9 cellular contexts compared by ENCODE assay signal in genomic region chr3:171770689-171771620, GRCh38. TPM values are rescaled to one million over a fixed set of nuclear protein-coding genes. Genes with fewer than 3 reads are reported as not detected.
DNase-seq lines count a peak whose midpoint lies in the region; ATAC-seq and TF ChIP-seq lines count a peak whose summit lies in the region.
"Had no signal": no experiment of that assay in that cellular context is flagged by ENCODE, and none has a peak within 500 bp of the region (broad histone marks: within the 10 kb centered on the region; RNA-seq: fewer than 3 reads in every experiment).

No MANE protein-coding gene starts in this region.

- H3K36me3 Mint-ChIP-seq in activated T-helper 17 cell treated with anti-CD3 and anti-CD28 coated beads, Interleukin-2, amount 50 U/mL, for 72 hours (ENCODE audit: low read depth) = no peaks in the 10 kb centered on the region

- H3K9me3 ChIP-seq in OCI-LY3 (ENCODE audit: insufficient read depth, low read length) (no peaks in the 10 kb centered on the region), muscle layer of colon (ENCODE audit: low read length) (no peaks in the 10 kb centered on the region), OCI-LY7 (ENCODE audit: low read length) (no peaks in the 10 kb centered on the region)

- H3K27me3 Mint-ChIP-seq in activated T-helper 17 cell treated with anti-CD3 and anti-CD28 coated beads, Interleukin-2, amount 50 U/mL, for 72 hours = no peaks in the 10 kb centered on the region

- H2AFZ ChIP-seq in OCI-LY3 (ENCODE audit: low read depth, low read length) (0 out of 2 replicates have a peak overlapping the region, but pooled peaks have one; percentile 31), OCI-LY7 (ENCODE audit: low read length) (no peak overlapping the region)

- POLR2A ChIA-PET in OCI-LY7 (lab: Charles Lee) = interaction anchor here (1.9 to 2.0 kb wide), 2 partner anchors 18 to 67 kb away, joined by 4 to 9 read pairs; no protein-coding TSS in a partner anchor

- intact Hi-C loops in OCI-LY7 (cut with micrococcal nuclease; ENCODE audit: unreplicated experiment) = loop anchor here (10.0 kb wide), 2 partner anchors 574 to 674 kb away; partner anchors contain the start of gene GHSR

- H3K4me2 ChIP-seq in OCI-LY3 (ENCODE audit: low read length) = no peak overlapping the region
- no peak overlapping the region for H3K4me2 ChIP-seq in OCI-LY7 (ENCODE audit: low read length)

- ATAC-seq in HG03108 (IDR thresholded peaks at IDR 0.05; ENCODE audit: unreplicated experiment) = peak; percentile 53
- ATAC-seq in activated T-helper 17 cell treated with anti-CD3 and anti-CD28 coated beads, Interleukin-2, amount 50 U/mL, for 72 hours (replicated peaks) = no peak

- no peaks in the 10 kb centered on the region for H3K9me3 Mint-ChIP-seq in activated T-helper 17 cell treated with anti-CD3 and anti-CD28 coated beads, Interleukin-2, amount 50 U/mL, for 72 hours
- H3K9me3 Mint-ChIP-seq: neural crest cell had no signal

- TF ChIP-seq CTCF in OCI-LY3 (IDR thresholded peaks at IDR 0.05; ENCODE audit: low read depth, low read length) (no peak), epithelial cell of proximal tubule (conservative IDR thresholded peaks at IDR 0.05; ENCODE audit: low read depth, low read length) (no peak), OCI-LY7 (conservative IDR thresholded peaks at IDR 0.05; ENCODE audit: low read length) (no peak)

- no peaks in the 10 kb centered on the region for H3K4me1 Mint-ChIP-seq in activated T-helper 17 cell treated with anti-CD3 and anti-CD28 coated beads, Interleukin-2, amount 50 U/mL, for 72 hours

- no peak overlapping the region for H3K4me3 Mint-ChIP-seq in activated T-helper 17 cell treated with anti-CD3 and anti-CD28 coated beads, Interleukin-2, amount 50 U/mL, for 72 hours
- H3K4me3 Mint-ChIP-seq: neural crest cell had no signal

- H3K4me3 ChIP-seq in OCI-LY3 (ENCODE audit: low read length) = no peak overlapping the region
- peak overlapping the region; percentile 59 for H3K4me3 ChIP-seq in epithelial cell of proximal tubule (ENCODE audit: low read depth, low read length)
- H3K4me3 ChIP-seq in muscle layer of colon (ENCODE audit: low read depth in 1 of 2, low read length in 2 of 2) = peak overlapping the region; percentile 24 to 38
- no peak overlapping the region for H3K4me3 ChIP-seq in OCI-LY7 (ENCODE audit: low read depth, low read length, poor library complexity, severe bottlenecking)

- CTCF ChIA-PET in OCI-LY7 (lab: Charles Lee; ENCODE audit: unreplicated experiment) = no interaction called here

- H3K36me3 ChIP-seq in OCI-LY3 (replicated peaks; ENCODE audit: low read depth, low read length) (no peaks in the 10 kb centered on the region), muscle layer of colon (ENCODE audit: insufficient read depth, low read length) (no peaks in the 10 kb centered on the region), OCI-LY7 (ENCODE audit: insufficient read depth, low read length) (no peaks in the 10 kb centered on the region)

- H3K27ac ChIP-seq in OCI-LY3 (ENCODE audit: low read length) (no peak overlapping the region), muscle layer of colon (ENCODE audit: low read depth, low read length) (no peak overlapping the region), OCI-LY7 (ENCODE audit: low read depth, low read length, poor library complexity, severe bottlenecking) (no peak overlapping the region)

- peaks cover 11% of the 10 kb centered on the region for H3K27me3 ChIP-seq in OCI-LY3 (ENCODE audit: low read depth, low read length)
- H3K27me3 ChIP-seq in muscle layer of colon (ENCODE audit: control insufficient read depth in 1 of 2, insufficient read depth in 2 of 2, low read length in 2 of 2) = no peaks in the 10 kb centered on the region

- no peaks in the 10 kb centered on the region for H3K9me2 ChIP-seq in OCI-LY7 (ENCODE audit: insufficient read depth, low read length)

- DNase-seq in DMS 273 treated with DMSO at 0.1 percent for 48 hours (lab: John Stamatoyannopoulos, UW) (peak; percentile 72), epithelial cell of proximal tubule (ENCODE audit: low read depth) (peak; percentile 67), NCI-H1092 (lab: John Stamatoyannopoulos, UW) (no peak), OCI-LY7 (ENCODE audit: low spot score) (no peak)

- H3K79me2 ChIP-seq in OCI-LY3 (ENCODE audit: low read length) (no peaks in the 10 kb centered on the region), OCI-LY7 (ENCODE audit: insufficient read depth, low read depth, low read length) (no peaks in the 10 kb centered on the region)

- H3K27ac Mint-ChIP-seq in activated T-helper 17 cell treated with anti-CD3 and anti-CD28 coated beads, Interleukin-2, amount 50 U/mL, for 72 hours = no peak overlapping the region

- H3K9ac ChIP-seq in OCI-LY3 (ENCODE audit: low read length) (no peak overlapping the region), muscle layer of colon (ENCODE audit: low read length) (no peak overlapping the region)

- no TSS peak for BruUV-seq in OCI-LY7 (replicated peaks; lab: Mats Ljungman, UMichigan)

- H4K20me1 ChIP-seq in OCI-LY3 (ENCODE audit: insufficient read depth, low read length) = no peaks in the 10 kb centered on the region
- no peaks in the 10 kb centered on the region for H4K20me1 ChIP-seq in OCI-LY7 (ENCODE audit: insufficient read depth, low read length)

- H3K4me1 ChIP-seq in OCI-LY3 (ENCODE audit: low read length) (peaks cover 9% of the 10 kb centered on the region; the same call in 1 of the 2 replicates), muscle layer of colon (ENCODE audit: insufficient read depth, low read length) (peaks cover 16% of the 10 kb centered on the region), OCI-LY7 (ENCODE audit: insufficient read depth, low read length, poor library complexity, severe bottlenecking) (no peaks in the 10 kb centered on the region)

RNA-seq across cellular contexts. Expression of gene PLD1, which starts 39.3 kb away (rescaled TPM):
- total RNA-seq in epithelial cell of proximal tubule = 5.1 and 9.0 TPM in 2 replicates
- 10 to 100 TPM in 1 of 2 donors, 1 to 10 TPM in 1; 2.5 to 10.6 TPM for total RNA-seq in activated T-helper 17 cell treated with anti-CD3 and anti-CD28 coated beads, Interleukin-2, amount 50 U/mL, for 72 hours
- not detected in 2 replicates for total RNA-seq in OCI-LY7 (2014; rRNA removed; shearing (Covaris generic))
- total RNA-seq in OCI-LY7 (2022) = not detected in 2 replicates

Comparison
In these comparisons a context has a peak if more than half of its experiments do, and no peak if none do; other contexts are left out.
1. DNase-seq: peak in DMS 273 treated with DMSO at 0.1 percent for 48 hours (single experiment) and epithelial cell of proximal tubule (single experiment); none in NCI-H1092 (single experiment) and OCI-LY7 (single experiment).
2. H3K4me3 ChIP-seq: peak in epithelial cell of proximal tubule (single experiment) and muscle layer of colon (2 of 2); none in OCI-LY3 (single experiment) and OCI-LY7 (single experiment).